ENCODE assay signal across 10 cellular contexts in the genomic region with DNA sequence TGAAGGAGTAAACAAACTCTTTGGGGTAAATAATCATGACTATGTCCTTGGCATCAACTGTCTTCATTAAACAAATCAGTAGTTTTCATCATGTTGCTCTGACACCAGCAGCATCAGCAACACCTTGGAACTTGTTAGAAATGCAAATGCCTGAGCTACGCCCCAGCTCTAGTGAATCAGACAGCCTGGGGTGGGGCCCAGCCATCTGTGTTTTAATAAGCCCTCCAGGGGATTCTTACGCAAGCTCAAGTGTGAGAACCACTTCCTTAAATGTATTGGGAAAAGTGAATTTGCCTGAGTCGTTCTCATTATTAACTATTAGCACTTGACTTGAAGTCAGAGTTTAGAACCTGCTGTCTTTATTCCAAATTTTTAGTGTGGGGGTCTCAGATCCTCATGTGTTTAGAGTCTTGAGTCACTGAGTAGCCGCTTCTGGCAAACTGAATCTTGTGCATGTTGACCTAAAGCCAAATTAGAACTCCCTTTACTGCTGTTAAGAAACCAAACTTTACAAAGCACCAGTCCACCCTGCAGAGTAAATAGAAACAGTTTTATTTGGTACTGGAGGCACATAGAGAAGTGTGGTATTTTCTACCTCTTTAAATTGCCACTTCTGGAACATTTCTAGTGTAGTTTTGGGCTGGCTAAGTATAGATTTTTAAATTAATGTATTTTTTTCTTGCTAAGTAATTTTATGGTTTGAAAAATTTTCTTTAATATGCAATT.
DNase-seq lines count a peak whose midpoint lies in the region; ATAC-seq, FAIRE-seq and TF ChIP-seq lines count a peak whose summit lies in the region.
"Had no signal": no experiment of that assay in that cellular context is flagged by ENCODE, and none has a peak within 500 bp of the region (broad histone marks: within the 10 kb centered on the region; RNA-seq: fewer than 3 reads in every experiment).

No MANE protein-coding gene starts in this region.

- H2BK5ac ChIP-seq in mesenchymal stem cell (ENCODE audit: low read depth, low read length, poor library complexity, severe bottlenecking), result no peak overlapping the region

- H3K4me1 ChIP-seq in right lobe of liver (peaks cover 0 to 23% (median 7%) of the 10 kb centered on the region in 4 donors), HepG2 (ENCODE audit: insufficient read depth, low read length) (peaks cover 21% of the 10 kb centered on the region), mesenchymal stem cell (ENCODE audit: control insufficient read depth, insufficient read depth, low read depth, low read length) (no peaks in the 10 kb centered on the region), vagina (peaks cover 23% of the 10 kb centered on the region)

- H3K9me3 ChIP-seq in right lobe of liver (no peaks in the 10 kb centered on the region), HepG2 (ENCODE audit: low read length) (no peaks in the 10 kb centered on the region), mesenchymal stem cell (ENCODE audit: control insufficient read depth, low read length) (no peaks in the 10 kb centered on the region), vagina (no peaks in the 10 kb centered on the region)

- POLR2A ChIA-PET in HepG2 (lab: Yijun Ruan, JAX), result no interaction called here

- TF ChIP-seq EP300 in HepG2 (IDR thresholded peaks at IDR 0.05; ENCODE audit: low read depth in 2 of 2, low read length in 2 of 2) (no peak), HepG2 (CRISPR knock-in tag; IDR thresholded peaks at IDR 0.05; ENCODE audit: borderline replicate concordance) (no peak)

- no peak for TF ChIP-seq CTCF in right lobe of liver (IDR thresholded peaks at IDR 0.05)
- no peak for TF ChIP-seq CTCF in HepG2 (CRISPR knock-in tag; IDR thresholded peaks at IDR 0.05)
- TF ChIP-seq CTCF in choroid plexus epithelial cell (conservative IDR thresholded peaks at IDR 0.05; ENCODE audit: low read depth, low read length), result no peak
- TF ChIP-seq CTCF in vagina (IDR thresholded peaks at IDR 0.05), result no peak

- H3K4me3 ChIP-seq in right lobe of liver (no peak overlapping the region), HepG2 (replicated peaks in 1 of 3; ENCODE audit: insufficient read depth in 1 of 3, low read depth in 2 of 3, low read length in 3 of 3) (no peak overlapping the region), choroid plexus epithelial cell (ENCODE audit: low read depth, low read length) (no peak overlapping the region), mesenchymal stem cell (ENCODE audit: insufficient read depth in 1 of 2, low read depth in 1 of 2, low read length in 2 of 2) (no peak overlapping the region), vagina (no peak overlapping the region)

- no peak overlapping the region for H3K18ac ChIP-seq in mesenchymal stem cell (ENCODE audit: low read depth in 1 of 2, low read length in 2 of 2)

- no peak overlapping the region for H3K4ac ChIP-seq in mesenchymal stem cell (ENCODE audit: low read depth in 1 of 2, low read length in 2 of 2)

- CTCF ChIA-PET in HepG2 (lab: Yijun Ruan, JAX; ENCODE audit: low intra/inter-chr PET ratio, low total read pairs), result no interaction called here

- no peak overlapping the region for H2BK15ac ChIP-seq in mesenchymal stem cell (ENCODE audit: low read depth, poor library complexity, severe bottlenecking)

- H3K27ac ChIP-seq in right lobe of liver, result no peak overlapping the region
- no peak overlapping the region for H3K27ac ChIP-seq in HepG2 (ENCODE audit: extremely low read length, insufficient read depth, low read length)
- H3K27ac ChIP-seq in mesenchymal stem cell (ENCODE audit: low read length, poor library complexity, severe bottlenecking), result no peak overlapping the region
- peak overlapping the region; percentile 69 for H3K27ac ChIP-seq in vagina

- DNase-seq in right lobe of liver, result peak in 1 of 3 donors; percentile 30
- no peak for DNase-seq in HepG2 (ENCODE audit: low spot score)
- peak; percentile 70 for DNase-seq in choroid plexus epithelial cell (ENCODE audit: low read depth)
- DNase-seq in mesenchymal stem cell, result peak; percentile 7
- DNase-seq in vagina (ENCODE audit: extremely low spot score in 2 of 2), result peak in 1 of 2 donors; percentile 92
- no peak for DNase-seq in activated CD8-positive, alpha-beta memory T cell treated with anti-CD3 and anti-CD28 coated beads for 24 hours
- no peak for DNase-seq in SW480 (ENCODE audit: low spot score)
- DNase-seq in hepatic stellate cell (ENCODE audit: low spot score), result no peak
- DNase-seq: T-helper 1 cell had no signal

- no peak overlapping the region for H3K23ac ChIP-seq in mesenchymal stem cell (ENCODE audit: low read length in 2 of 2)

- H3K36me3 ChIP-seq in right lobe of liver, result no peaks in the 10 kb centered on the region
- H3K36me3 ChIP-seq in HepG2 (replicated peaks in 1 of 2; ENCODE audit: control insufficient read depth in 1 of 2, insufficient read depth in 2 of 2, low read length in 2 of 2), result no peaks in the 10 kb centered on the region
- no peaks in the 10 kb centered on the region for H3K36me3 ChIP-seq in mesenchymal stem cell (ENCODE audit: control insufficient read depth in 1 of 2, insufficient read depth in 2 of 2, low read depth in 1 of 2, low read length in 2 of 2)
- H3K36me3 ChIP-seq in vagina, result no peaks in the 10 kb centered on the region

- H4K91ac ChIP-seq in mesenchymal stem cell (ENCODE audit: low read length), result no peak overlapping the region

- BruUV-seq in HepG2 (replicated peaks; lab: Mats Ljungman, UMichigan), result no TSS peak

- FAIRE-seq in HepG2 (lab: Jason Lieb, UNC), result no peak
- FAIRE-seq: A204.1 had no signal

- no peak overlapping the region for H2BK12ac ChIP-seq in mesenchymal stem cell (ENCODE audit: low read length in 2 of 2)

- H3K79me1 ChIP-seq in mesenchymal stem cell (replicated peaks; ENCODE audit: low read length, poor library complexity, severe bottlenecking), result no peaks in the 10 kb centered on the region

- H3K79me2 ChIP-seq in HepG2 (ENCODE audit: insufficient read depth, low read length), result no peaks in the 10 kb centered on the region

- H2AFZ ChIP-seq in HepG2 (ENCODE audit: low read length) (no peak overlapping the region), mesenchymal stem cell (ENCODE audit: low read depth, low read length) (no peak overlapping the region)

- intact Hi-C loops in right lobe of liver (cut with DNase I) (no loop called here), HepG2 (cut with micrococcal nuclease; ENCODE audit: unreplicated experiment) (no loop called here), vagina (cut with DNase I) (no loop called here)

- in situ Hi-C loops in HepG2 (cut with HindIII; ENCODE audit: extremely low pct_ligation_motif_present, low pct_unique_long_range_greater_than_20kb), result no loop called here

- no peak overlapping the region for H2AK5ac ChIP-seq in mesenchymal stem cell (ENCODE audit: low read length, severe bottlenecking)

- H3K4me2 ChIP-seq in HepG2 (ENCODE audit: low read depth, low read length), result no peak overlapping the region
- H3K4me2 ChIP-seq in mesenchymal stem cell (ENCODE audit: low read length, poor library complexity, severe bottlenecking), result no peak overlapping the region

- H3K9ac ChIP-seq in HepG2 (ENCODE audit: insufficient read depth, low read depth, low read length), result no peak overlapping the region
- H3K9ac ChIP-seq in mesenchymal stem cell (ENCODE audit: low read length), result peak overlapping the region; percentile 13

- H3K14ac ChIP-seq in mesenchymal stem cell (ENCODE audit: low read length in 2 of 2), result no peak overlapping the region

- TF ChIP-seq POLR2A in right lobe of liver (IDR thresholded peaks at IDR 0.05) (no peak), HepG2 (IDR thresholded peaks at IDR 0.05; ENCODE audit: insufficient read depth in 1 of 2, low read depth in 2 of 2, low read length in 2 of 2) (no peak), vagina (IDR thresholded peaks at IDR 0.05) (no peak)

- ATAC-seq in right lobe of liver (peak; percentile 31 to 51 (median 32)), HepG2 (no peak)

- TF ChIP-seq RAD21 in HepG2 (CRISPR knock-in tag; IDR thresholded peaks at IDR 0.05), result no peak

- 57% methylated on average over 4 of the region's 4 CpGs for WGBS in right lobe of liver (ENCODE audit: insufficient coverage, low coverage, low lambda C conversion rate, missing lambda C conversion rate)
- 53% methylated on average over 4 of the region's 4 CpGs for WGBS in HepG2 (ENCODE audit: low lambda C conversion rate)
- 49% methylated on average over 4 of the region's 4 CpGs for WGBS in mesenchymal stem cell

- H4K8ac ChIP-seq in mesenchymal stem cell (ENCODE audit: low read length), result no peak overlapping the region

- H3K27me3 ChIP-seq in right lobe of liver (no peaks in the 10 kb centered on the region), HepG2 (ENCODE audit: control insufficient read depth in 1 of 2, insufficient read depth in 2 of 2, low read length in 2 of 2) (no peaks in the 10 kb centered on the region), mesenchymal stem cell (ENCODE audit: control insufficient read depth in 1 of 2, insufficient read depth in 1 of 2, low read length in 2 of 2) (no peaks in the 10 kb centered on the region), vagina (no peaks in the 10 kb centered on the region)

- no peak overlapping the region for H2BK120ac ChIP-seq in mesenchymal stem cell (ENCODE audit: low read depth, low read length)

- H4K20me1 ChIP-seq in HepG2 (ENCODE audit: insufficient read depth, low read length), result no peaks in the 10 kb centered on the region

TF ChIP-seq in HepG2, 621 proteins besides CTCF, POLR2A, EP300 and RAD21 (continues in another document):
- TF ChIP-seq, protein P1, sequence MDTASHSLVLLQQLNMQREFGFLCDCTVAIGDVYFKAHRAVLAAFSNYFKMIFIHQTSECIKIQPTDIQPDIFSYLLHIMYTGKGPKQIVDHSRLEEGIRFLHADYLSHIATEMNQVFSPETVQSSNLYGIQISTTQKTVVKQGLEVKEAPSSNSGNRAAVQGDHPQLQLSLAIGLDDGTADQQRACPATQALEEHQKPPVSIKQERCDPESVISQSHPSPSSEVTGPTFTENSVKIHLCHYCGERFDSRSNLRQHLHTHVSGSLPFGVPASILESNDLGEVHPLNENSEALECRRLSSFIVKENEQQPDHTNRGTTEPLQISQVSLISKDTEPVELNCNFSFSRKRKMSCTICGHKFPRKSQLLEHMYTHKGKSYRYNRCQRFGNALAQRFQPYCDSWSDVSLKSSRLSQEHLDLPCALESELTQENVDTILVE (CRISPR knock-in tag; IDR thresholded peaks at IDR 0.05), result no peak
- TF ChIP-seq ERF (CRISPR knock-in tag; IDR thresholded peaks at IDR 0.05) (no peak), ZNF337 (CRISPR knock-in tag; IDR thresholded peaks at IDR 0.05; ENCODE audit: borderline replicate concordance, low read depth) (no peak), ZNF607 (CRISPR knock-in tag; IDR thresholded peaks at IDR 0.05; ENCODE audit: borderline replicate concordance) (no peak)

Comparison
In these comparisons a context has a peak if more than half of its experiments do, and no peak if none do; other contexts are left out.
1. DNase-seq: peak in choroid plexus epithelial cell (single experiment) and mesenchymal stem cell (single experiment); none in HepG2 (single experiment), activated CD8-positive, alpha-beta memory T cell treated with anti-CD3 and anti-CD28 coated beads for 24 hours (single experiment), SW480 (single experiment) and hepatic stellate cell (single experiment).